8 cellular contexts compared by ENCODE assay signal in the genomic region with DNA sequence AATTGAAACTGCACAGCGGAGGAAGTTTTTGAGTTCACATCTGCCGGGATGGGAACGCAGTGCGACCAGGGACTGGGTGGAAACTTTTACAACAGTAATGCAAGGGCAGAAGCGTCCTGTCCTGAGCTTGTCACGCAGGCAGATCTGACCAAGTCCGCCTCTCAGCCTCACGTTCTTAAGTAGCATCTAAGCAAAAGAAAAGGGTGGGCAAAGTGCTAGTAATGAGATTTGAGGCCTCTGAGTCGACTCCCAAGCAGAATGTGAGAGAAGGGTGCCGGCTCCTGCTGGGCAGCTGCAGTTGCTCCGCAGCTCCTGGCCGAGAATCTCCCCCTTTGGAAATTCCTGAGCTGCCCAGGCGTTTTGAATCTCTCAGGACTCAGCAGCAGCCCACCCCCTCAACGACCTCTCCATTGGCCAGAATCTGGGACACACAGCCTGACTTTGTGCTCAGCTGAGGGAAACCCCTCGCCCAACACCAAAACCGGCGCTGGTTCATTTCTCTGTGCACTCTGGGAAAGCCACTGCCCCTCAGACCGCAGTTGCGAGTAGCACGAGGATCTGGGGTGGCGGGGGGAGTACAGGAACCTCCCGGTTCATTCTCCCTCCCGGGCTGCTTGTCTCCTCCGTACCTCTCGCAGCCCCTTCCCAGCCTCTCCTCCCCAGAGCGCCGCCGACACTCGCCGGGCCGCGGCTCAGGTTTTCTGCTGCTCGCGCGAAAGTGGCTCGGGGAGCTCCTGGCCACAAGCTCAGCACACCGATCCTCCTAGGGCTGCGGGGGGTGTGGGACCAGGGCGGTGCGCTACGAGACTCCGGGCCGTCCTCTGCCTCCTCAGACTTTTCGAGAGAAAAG. TPM values are rescaled to one million over a fixed set of nuclear protein-coding genes. Genes with fewer than 3 reads are reported as not detected.
A peak's percentile ranks its signal among the peaks of the same experiment; 100 is the strongest.
DNase-seq lines count a peak whose midpoint lies in the region; ATAC-seq, FAIRE-seq and TF ChIP-seq lines count a peak whose summit lies in the region.

No MANE protein-coding gene starts in this region.

- SMC1A ChIA-PET in GM12878 (lab: Charles Lee; ENCODE audit: uncharacterized antibody, unreplicated experiment) = interaction anchor here (0.7 to 3.2 kb wide), 15 partner anchors 11 to 175 kb away, joined by 3 to 15 read pairs (median 4); no protein-coding TSS in a partner anchor

- CTCF ChIA-PET in AG04450 (lab: Charles Lee) = interaction anchor here (0.7 to 1.4 kb wide), 7 partner anchors 11 to 758 kb away, joined by 3 read pairs; no protein-coding TSS in a partner anchor
- CTCF ChIA-PET in GM12878 (lab: Yijun Ruan, JAX) = interaction anchor here (0.6 to 2.4 kb wide), 11 partner anchors 13 to 992 kb away, joined by 3 to 14 read pairs (median 4); no protein-coding TSS in a partner anchor

- H3K36me3 Mint-ChIP-seq in T-helper 2 cell treated with Interferon-gamma antibody and Interleukin-4, amounts not matched to agents 5 μg/mL and 100 μg/mL, for 36 hours (ENCODE audit: low read depth) = peaks cover 74% of the 10 kb centered on the region
- peaks cover 22 to 33% (median 25%) of the 10 kb centered on the region in 3 donors for H3K36me3 Mint-ChIP-seq in immature natural killer cell

- no peaks in the 10 kb centered on the region for H3K27me3 Mint-ChIP-seq in T-helper 2 cell treated with Interferon-gamma antibody and Interleukin-4, amounts not matched to agents 5 μg/mL and 100 μg/mL, for 36 hours (ENCODE audit: low read depth)
- H3K27me3 Mint-ChIP-seq in immature natural killer cell (ENCODE audit: low read depth in 3 of 3) = peaks cover 14 to 32% (median 32%) of the 10 kb centered on the region in 3 donors

- in situ Hi-C loops in GM12878 (cut with MboI) = no loop called here

- H3K4me2 ChIP-seq in GM12878 (ENCODE audit: control insufficient read depth, insufficient read depth) = peak overlapping the region; percentile 83

- POLR2A ChIA-PET in AG04450 (lab: Yijun Ruan, JAX) = interaction anchor here (0.7 to 1.0 kb wide), 9 partner anchors 35 to 340 kb away, joined by 3 to 17 read pairs (median 3); a partner anchor contains a TSS
- POLR2A ChIA-PET in GM12878 (lab: Charles Lee) = interaction anchor here (0.6 to 1.2 kb wide), 4 partner anchors 15 to 115 kb away, joined by 3 to 5 read pairs (median 4); no protein-coding TSS in a partner anchor

- TSS peak; percentile 95 for BruUV-seq in GM12878 (replicated peaks; lab: Mats Ljungman, UMichigan)

- H3K27me3 ChIP-seq in AG04450 (ENCODE audit: control insufficient read depth, insufficient read depth, low read length) = no peaks in the 10 kb centered on the region
- no peaks in the 10 kb centered on the region for H3K27me3 ChIP-seq in GM12878 (replicated peaks in 1 of 2; ENCODE audit: control insufficient read depth in 2 of 2, insufficient read depth in 2 of 2, low read length in 1 of 2)

- DNase-seq in AG04450 (ENCODE audit: low read depth, low spot score) = no peak
- peak; percentile 79 for DNase-seq in T-helper 2 cell treated with Interferon-gamma antibody and Interleukin-4, amounts not matched to agents 5 μg/mL and 100 μg/mL, for 36 hours (ENCODE audit: low spot score)
- DNase-seq in GM12878 (ENCODE audit: low read depth, low spot score) = peak; percentile 90
- DNase-seq in immature natural killer cell = peak; percentile 69 to 71 (median 70)
- peak; percentile 62 to 73 (median 69) for DNase-seq in stimulated activated CD4-positive, alpha-beta T cell treated with anti-CD3 and anti-CD28 coated beads, Interleukin-12 subunit alpha, Interleukin-12 subunit beta, amount 100 ng/mL, for 48 hours (ENCODE audit: low read depth in 2 of 3, low spot score in 1 of 3)
- DNase-seq in SKM-1 treated with dmso at 0.1 percent for 144 hours (lab: John Stamatoyannopoulos, UW; ENCODE audit: unreplicated experiment) = no peak

- H3K9me3 ChIP-seq in AG04450 (ENCODE audit: control insufficient read depth, insufficient read depth, low read length) (no peaks in the 10 kb centered on the region; the same call in 1 of the 2 replicates), GM12878 (replicated peaks; ENCODE audit: control insufficient read depth, insufficient read depth, low read length) (no peaks in the 10 kb centered on the region)

- TF ChIP-seq RAD21 in GM12878 (IDR thresholded peaks at IDR 0.05; ENCODE audit: insufficient read depth, low read depth, low read length) = 0 out of 2 replicates have a peak, but pooled peaks have one; percentile 6

- peaks cover 48% of the 10 kb centered on the region for H3K79me2 ChIP-seq in GM12878 (ENCODE audit: control insufficient read depth, insufficient read depth, low read length)

- peaks cover 46% of the 10 kb centered on the region for H3K4me1 Mint-ChIP-seq in T-helper 2 cell treated with Interferon-gamma antibody and Interleukin-4, amounts not matched to agents 5 μg/mL and 100 μg/mL, for 36 hours (ENCODE audit: low read depth)
- H3K4me1 Mint-ChIP-seq in immature natural killer cell = peaks cover 54 to 59% of the 10 kb centered on the region in 2 donors

- TF ChIP-seq CTCF in AG04450 (IDR thresholded peaks at IDR 0.05; ENCODE audit: low read depth, low read length) (no peak), GM12878 (IDR thresholded peaks at IDR 0.05 in 2 of 3, conservative IDR thresholded peaks at IDR 0.05 in 1 of 3; ENCODE audit: control insufficient read depth in 2 of 3, extremely low read depth in 1 of 3, insufficient read depth in 1 of 3, low read depth in 3 of 3, low read length in 3 of 3) (no peak)

- TF ChIP-seq POLR2A in GM12878 (IDR thresholded peaks at IDR 0.05; ENCODE audit: low read depth, low read length) = peak; percentile 68

- ATAC-seq in GM19023 (IDR thresholded peaks at IDR 0.05; ENCODE audit: unreplicated experiment) (peak; percentile 56), HG03159 (IDR thresholded peaks at IDR 0.05; ENCODE audit: unreplicated experiment) (peak; percentile 57), GM12878 (peak; percentile 61)

- peak overlapping the region; percentile 63 for H3K9ac ChIP-seq in GM12878 (ENCODE audit: control insufficient read depth, insufficient read depth, low read length)

- H3K4me3 ChIP-seq in AG04450 (ENCODE audit: low read depth, low read length) (peak overlapping the region; percentile 80), GM12878 (peak overlapping the region; percentile 95)

- 1% methylated on average over 37 of the region's 44 CpGs for WGBS in GM12878 (ENCODE audit: insufficient coverage, insufficient replicate concordance, low lambda C conversion rate, missing lambda C conversion rate)

- H3K27ac Mint-ChIP-seq in T-helper 2 cell treated with Interferon-gamma antibody and Interleukin-4, amounts not matched to agents 5 μg/mL and 100 μg/mL, for 36 hours = peak overlapping the region; percentile 97
- peak overlapping the region; percentile 92 to 100 (median 98) for H3K27ac Mint-ChIP-seq in immature natural killer cell

- peaks cover 21% of the 10 kb centered on the region for H3K4me1 ChIP-seq in GM12878 (ENCODE audit: control insufficient read depth, insufficient read depth, low read length)

- peaks cover 6 to 15% of the 10 kb centered on the region in 2 experiments for H3K36me3 ChIP-seq in GM12878 (ENCODE audit: control insufficient read depth in 2 of 2, insufficient read depth in 2 of 2, low read length in 1 of 2)

- peaks cover 5% of the 10 kb centered on the region; the same call in 1 of the 2 replicates for H4K20me1 ChIP-seq in GM12878 (ENCODE audit: control insufficient read depth, insufficient read depth)

- peaks cover 11% of the 10 kb centered on the region for H3K9me3 Mint-ChIP-seq in T-helper 2 cell treated with Interferon-gamma antibody and Interleukin-4, amounts not matched to agents 5 μg/mL and 100 μg/mL, for 36 hours
- no peaks in the 10 kb centered on the region for H3K9me3 Mint-ChIP-seq in immature natural killer cell

- H3K4me3 Mint-ChIP-seq in T-helper 2 cell treated with Interferon-gamma antibody and Interleukin-4, amounts not matched to agents 5 μg/mL and 100 μg/mL, for 36 hours = peak overlapping the region; percentile 97
- H3K4me3 Mint-ChIP-seq in immature natural killer cell = peak overlapping the region; percentile 96 to 100 (median 98)

- peak; percentile 68 for FAIRE-seq in GM12878 (lab: Jason Lieb, UNC)

- H2AFZ ChIP-seq in GM12878 (ENCODE audit: control insufficient read depth, low read depth, low read length) = peak overlapping the region; percentile 34

- RAD21 ChIA-PET in GM12878 (lab: Charles Lee; ENCODE audit: unreplicated experiment) = interaction anchor here (0.6 to 2.1 kb wide), 19 partner anchors 9 to 390 kb away, joined by 3 to 12 read pairs (median 4); no protein-coding TSS in a partner anchor

- intact Hi-C loops in GM12878 (cut with micrococcal nuclease; ENCODE audit: unreplicated experiment) = loop anchor here (1.0 to 5.0 kb wide), 6 partner anchors 37 to 299 kb away; a partner anchor contains a TSS

- peak overlapping the region; percentile 57 for H3K27ac ChIP-seq in AG04450 (ENCODE audit: low read depth, low read length)
- H3K27ac ChIP-seq in GM12878 (ENCODE audit: control insufficient read depth, insufficient read depth) = peak overlapping the region; percentile 72

- peak in 1 of 2 experiments; percentile 49; a peak in 1 of 4 replicates for TF ChIP-seq EP300 in GM12878 (IDR thresholded peaks at IDR 0.05; ENCODE audit: borderline replicate concordance in 1 of 2, control insufficient read depth in 1 of 2, low read depth in 2 of 2, low read length in 2 of 2)

TF ChIP-seq in GM12878, 131 proteins besides CTCF, POLR2A, EP300 and RAD21 (continues in another document):
- no peak for TF ChIP-seq NRF1 (conservative IDR thresholded peaks at IDR 0.05; ENCODE audit: low read depth, low read length)
- no peak; the same call in 1 of the 2 replicates for TF ChIP-seq TARDBP (IDR thresholded peaks at IDR 0.05; ENCODE audit: borderline replicate concordance)

RNA-seq across cellular contexts. Expression of a gene that starts 0.9 kb away (rescaled TPM):
- 35.8 and 38.1 TPM in 2 replicates for polyA plus RNA-seq in AG04450 (2011; rRNA removed)
- polyA minus RNA-seq in AG04450 (2011; rRNA and poly(A)+ RNA removed) = 43.7 and 50.3 TPM in 2 replicates
- total RNA-seq in GM12878 (2013; cell fraction: nucleolus; rRNA removed) = 11.5 and 12.4 TPM in 2 replicates
- 38.2 and 39.3 TPM in 2 replicates for total RNA-seq in GM12878 (2014; rRNA removed)
- total RNA-seq in GM12878 (2014; rRNA removed; fragmentation: Illumina TruSeq; extraction: Trizol) = 29.8 TPM in 2 replicates
- 37.6 and 40.8 TPM in 2 replicates for total RNA-seq in GM12878 (2021)
- 8.8 TPM for polyA plus RNA-seq in GM12878 (2011; ENCODE audit: low read depth)
- polyA plus RNA-seq in GM12878 (2011; rRNA removed) = 3.2 and 3.8 TPM in 2 replicates
- 3.9 and 6.3 TPM in 2 replicates for polyA plus RNA-seq in GM12878 (2011; cell fraction: cytosol; rRNA removed)
- 7.0 and 7.1 TPM in 2 replicates for polyA plus RNA-seq in GM12878 (2011; cell fraction: nucleus; rRNA removed)
- polyA plus RNA-seq in GM12878 (2012) = 14.1 and 23.7 TPM in 2 replicates
- 23.2 and 31.6 TPM in 2 replicates for polyA plus RNA-seq in GM12878 (2014; fragmentation: Illumina TruSeq; extraction: Trizol)
- polyA plus RNA-seq in GM12878 (2014; fragmentation: Nextera tagmentation; extraction: Ambion mirVana) = 10 to 100 TPM; 11.9 to 13.3 TPM
- polyA plus RNA-seq in GM12878 (2014; rRNA removed) = 29.2 and 31.8 TPM in 2 replicates
- 10 to 100 TPM; 52.2 to 59.4 TPM for polyA plus RNA-seq in GM12878 (2016; fragmentation: Nextera tagmentation; extraction: Ambion mirVana)
- 8.2 and 8.8 TPM in 2 replicates for polyA minus RNA-seq in GM12878 (2011; rRNA and poly(A)+ RNA removed)
- polyA minus RNA-seq in GM12878 (2011; cell fraction: cytosol; rRNA and poly(A)+ RNA removed) = 2.0 and 2.5 TPM in 2 replicates
- polyA minus RNA-seq in GM12878 (2011; cell fraction: nucleus; rRNA and poly(A)+ RNA removed) = 8.2 and 11.6 TPM in 2 replicates
- 100 to 1,000 TPM in 2 of 3 donors, 10 to 100 TPM in 1; 99.8 to 142 (median 126) TPM for polyA plus RNA-seq in immature natural killer cell

Comparison
In these comparisons a context has a peak if more than half of its experiments do, and no peak if none do; other contexts are left out.
1. DNase-seq: peak in T-helper 2 cell treated with Interferon-gamma antibody and Interleukin-4, amounts not matched to agents 5 μg/mL and 100 μg/mL, for 36 hours (single experiment), GM12878 (single experiment), immature natural killer cell (3 of 3) and stimulated activated CD4-positive, alpha-beta T cell treated with anti-CD3 and anti-CD28 coated beads, Interleukin-12 subunit alpha, Interleukin-12 subunit beta, amount 100 ng/mL, for 48 hours (3 of 3); none in AG04450 (single experiment) and SKM-1 treated with dmso at 0.1 percent for 144 hours (single experiment).
2. Peak in every context shown above with its lines, with median percentiles within 50 percentile points of each other: ATAC-seq.